In genomic region chr3:194330579-194330978, GRCh38 we compare ENCODE assay signal across 13 cellular contexts. TPM values are rescaled to one million over a fixed set of nuclear protein-coding genes. Genes with fewer than 3 reads are reported as not detected.
DNase-seq lines count a peak whose midpoint lies in the region; ATAC-seq and TF ChIP-seq lines count a peak whose summit lies in the region.
"Had no signal": no experiment of that assay in that cellular context is flagged by ENCODE, and none has a peak within 500 bp of the region (broad histone marks: within the 10 kb centered on the region; RNA-seq: fewer than 3 reads in every experiment).

No MANE protein-coding gene starts in this region.

- H3K27ac ChIP-seq in gastroesophageal sphincter (peak overlapping the region in 3 of 4 donors; percentile 20 to 41 (median 37)), substantia nigra (ENCODE audit: low read depth, low read length, poor library complexity, severe bottlenecking) (no peak overlapping the region)

- TF ChIP-seq EP300 in gastroesophageal sphincter (IDR thresholded peaks at IDR 0.05), result no peak

- H3K36me3 ChIP-seq in gastroesophageal sphincter, result no peaks in the 10 kb centered on the region

- no peak for TF ChIP-seq POLR2A in gastroesophageal sphincter (IDR thresholded peaks at IDR 0.05)

- ATAC-seq in gastroesophageal sphincter, result peak; percentile 52
- no peak for ATAC-seq in GM21529 (IDR thresholded peaks at IDR 0.05; ENCODE audit: unreplicated experiment)
- no peak for ATAC-seq in HG02938 (IDR thresholded peaks at IDR 0.05; ENCODE audit: unreplicated experiment)
- ATAC-seq: natural killer cell had no signal

- WGBS in gastroesophageal sphincter (ENCODE audit: low coverage in 1 of 2), 2 donors, result 39 to 55% methylated on average over 3 to 4 of the region's 4 CpGs

- in situ Hi-C loops in G401 (cut with HindIII; ENCODE audit: low sequenced_read_pairs), result no loop called here

- TF ChIP-seq CTCF in gastroesophageal sphincter (IDR thresholded peaks at IDR 0.05), result no peak

- no peak overlapping the region for H3K4me3 ChIP-seq in gastroesophageal sphincter

- peaks cover 11% of the 10 kb centered on the region for H3K27me3 ChIP-seq in gastroesophageal sphincter

- H3K9me3 ChIP-seq in gastroesophageal sphincter, result no peaks in the 10 kb centered on the region

- DNase-seq in G401 (ENCODE audit: low spot score) (peak; percentile 23), astrocyte of the hippocampus (ENCODE audit: low read depth, low spot score) (peak; percentile 75), putamen (ENCODE audit: low spot score) (peak; percentile 41), substantia nigra (lab: John Stamatoyannopoulos, UW) (no peak), NCI-H2196 (lab: John Stamatoyannopoulos, UW; ENCODE audit: unreplicated experiment) (no peak)
- DNase-seq: activated CD8-positive, alpha-beta memory T cell treated with anti-CD3 and anti-CD28 coated beads for 24 hours; natural killer cell; stimulated activated CD4-positive, alpha-beta T cell treated with anti-CD3 and anti-CD28 coated beads, Interleukin-12 subunit alpha, Interleukin-12 subunit beta, amount 100 ng/mL, for 4 hours; stimulated activated CD8-positive, alpha-beta memory T cell treated with anti-CD3 and anti-CD28 coated beads, Interleukin-4, amount 100 ng/mL, for 48 hours; T-helper 2 cell had no signal

- peaks cover 0 to 35% (median 8%) of the 10 kb centered on the region in 3 donors for H3K4me1 ChIP-seq in gastroesophageal sphincter

RNA-seq across cellular contexts. Expression of gene CPN2, which starts 20.5 kb away (rescaled TPM):
- total RNA-seq in G401 (2014; rRNA removed; shearing (Covaris generic)), result not detected in 2 replicates
- total RNA-seq in gastroesophageal sphincter, result not detected
- total RNA-seq: natural killer cell had no signal

RNA-seq across cellular contexts. Expression of gene LRRC15, which starts 39.0 kb away (rescaled TPM):
- total RNA-seq in G401 (2014; rRNA removed; shearing (Covaris generic)), result 0.14 and 0.55 TPM in 2 replicates
- total RNA-seq in gastroesophageal sphincter, result under 1 TPM in 3 of 4 donors, not detected in 1; 0.42 to 0.67 (median 0.49) TPM
- total RNA-seq: natural killer cell had no signal

Comparison
In these comparisons a context has a peak if more than half of its experiments do, and no peak if none do; other contexts are left out.
1. DNase-seq: peak in G401 (single experiment), astrocyte of the hippocampus (single experiment) and putamen (single experiment); none in substantia nigra (0 of 49) and NCI-H2196 (single experiment).